Comparison of ENCODE assay signal across 1 cellular context in genomic region chr6:1668456-1668855, GRCh38. TPM values are rescaled to one million over a fixed set of nuclear protein-coding genes. Genes with fewer than 3 reads are reported as not detected.
"Had no signal": no experiment of that assay in that cellular context is flagged by ENCODE, and none has a peak within 500 bp of the region (broad histone marks: within the 10 kb centered on the region; RNA-seq: fewer than 3 reads in every experiment).

No MANE protein-coding gene starts in this region.

RNA-seq across cellular contexts. Expression of gene FOXC1, which starts 58.7 kb away (rescaled TPM):
- total RNA-seq: OCI-LY7 had no signal
